In the genomic region with DNA sequence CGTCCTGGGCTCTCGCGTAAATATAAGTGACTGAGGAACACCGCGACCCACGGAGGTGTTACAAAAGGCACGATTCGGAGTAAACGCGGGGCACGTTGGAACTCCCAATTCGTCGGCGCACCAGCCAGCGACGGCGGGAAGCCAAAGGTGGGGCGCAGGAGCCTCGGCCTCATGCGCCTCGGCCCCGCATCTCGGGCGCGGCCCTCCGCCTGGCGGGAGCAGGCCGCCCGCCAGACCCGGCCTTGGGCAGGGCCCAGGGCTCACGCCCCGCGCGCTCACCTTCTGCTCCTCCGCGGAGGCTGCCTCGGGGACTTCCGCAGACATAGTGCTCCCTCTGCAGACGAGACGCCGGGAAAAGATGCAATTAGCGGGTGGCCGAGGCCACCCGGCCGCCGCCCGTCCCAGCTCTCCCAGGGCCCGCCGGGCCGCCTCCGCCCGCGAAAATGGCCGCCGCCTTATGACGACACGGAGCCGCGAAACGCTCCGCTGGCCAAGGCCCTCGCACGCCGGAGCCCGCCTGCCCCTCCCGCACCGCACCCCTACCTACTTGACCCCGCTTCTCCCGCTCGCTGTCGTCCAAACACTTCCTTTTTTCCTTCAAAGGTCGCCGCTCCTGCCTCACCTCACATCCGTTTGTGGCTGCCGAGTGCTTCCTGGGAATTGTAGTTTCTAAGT, we compare ENCODE assay signal across 1 cellular context.
A peak's percentile ranks its signal among the peaks of the same experiment; 100 is the strongest.
TF ChIP-seq lines count a peak whose summit lies in the region.

A gene with protein sequence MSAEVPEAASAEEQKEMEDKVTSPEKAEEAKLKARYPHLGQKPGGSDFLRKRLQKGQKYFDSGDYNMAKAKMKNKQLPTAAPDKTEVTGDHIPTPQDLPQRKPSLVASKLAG (minus strand): TSS at position 462 of the 675 bp plus-strand sequence. CDS start 138 bp downstream, at position 324.

TF ChIP-seq in HepG2, 621 proteins besides CTCF, POLR2A, EP300 and RAD21 (continued from another document and continues in another):
- TF ChIP-seq, protein P1, sequence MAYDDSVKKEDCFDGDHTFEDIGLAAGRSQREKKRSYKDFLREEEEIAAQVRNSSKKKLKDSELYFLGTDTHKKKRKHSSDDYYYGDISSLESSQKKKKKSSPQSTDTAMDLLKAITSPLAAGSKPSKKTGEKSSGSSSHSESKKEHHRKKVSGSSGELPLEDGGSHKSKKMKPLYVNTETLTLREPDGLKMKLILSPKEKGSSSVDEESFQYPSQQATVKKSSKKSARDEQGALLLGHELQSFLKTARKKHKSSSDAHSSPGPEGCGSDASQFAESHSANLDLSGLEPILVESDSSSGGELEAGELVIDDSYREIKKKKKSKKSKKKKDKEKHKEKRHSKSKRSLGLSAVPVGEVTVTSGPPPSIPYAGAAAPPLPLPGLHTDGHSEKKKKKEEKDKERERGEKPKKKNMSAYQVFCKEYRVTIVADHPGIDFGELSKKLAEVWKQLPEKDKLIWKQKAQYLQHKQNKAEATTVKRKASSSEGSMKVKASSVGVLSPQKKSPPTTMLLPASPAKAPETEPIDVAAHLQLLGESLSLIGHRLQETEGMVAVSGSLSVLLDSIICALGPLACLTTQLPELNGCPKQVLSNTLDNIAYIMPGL (CRISPR knock-in tag; IDR thresholded peaks at IDR 0.05; ENCODE audit: borderline replicate concordance in 1 of 2, low read depth in 1 of 2): peak; percentile 49 to 87; a peak in 3 of 4 replicates
- TF ChIP-seq ZMYM2 (CRISPR knock-in tag; IDR thresholded peaks at IDR 0.05) (peak; percentile 67), ZNF253 (CRISPR knock-in tag; IDR thresholded peaks at IDR 0.05; ENCODE audit: borderline replicate concordance) (0 out of 2 replicates have a peak, but pooled peaks have one; percentile 82), ZNF343 (CRISPR knock-in tag; IDR thresholded peaks at IDR 0.05) (no peak), ARNT2 (CRISPR knock-in tag; IDR thresholded peaks at IDR 0.05; ENCODE audit: low read depth) (peak; percentile 94), HDAC2 (CRISPR knock-in tag; IDR thresholded peaks at IDR 0.05) (peak; percentile 70), MTA3 (CRISPR knock-in tag; IDR thresholded peaks at IDR 0.05) (no peak), ZNF337 (CRISPR knock-in tag; IDR thresholded peaks at IDR 0.05; ENCODE audit: borderline replicate concordance, low read depth) (no peak), ZBTB46 (CRISPR knock-in tag; IDR thresholded peaks at IDR 0.05; ENCODE audit: borderline replicate concordance) (no peak), SMARCC2 (IDR thresholded peaks at IDR 0.05) (no peak), TAF1 (CRISPR knock-in tag; IDR thresholded peaks at IDR 0.05) (peak; percentile 67), EEA1 (CRISPR knock-in tag; IDR thresholded peaks at IDR 0.05; ENCODE audit: borderline replicate concordance) (peak; percentile 72; the same call in 1 of the 2 replicates), PHF5A (CRISPR knock-in tag; IDR thresholded peaks at IDR 0.05; ENCODE audit: low read depth, unreplicated experiment) (peak; percentile 83), ZNF605 (CRISPR knock-in tag; IDR thresholded peaks at IDR 0.05) (peak; percentile 40; the same call in 1 of the 2 replicates), ZBTB2 (CRISPR knock-in tag; IDR thresholded peaks at IDR 0.05; ENCODE audit: low read depth) (peak; percentile 79; the same call in 1 of the 2 replicates), DNMT1 (CRISPR knock-in tag; IDR thresholded peaks at IDR 0.05) (no peak), TEAD2 (CRISPR knock-in tag; IDR thresholded peaks at IDR 0.05) (peak; percentile 68; the same call in 1 of the 2 replicates), RELA (CRISPR knock-in tag; IDR thresholded peaks at IDR 0.05) (no peak), MTF2 (CRISPR knock-in tag; IDR thresholded peaks at IDR 0.05; ENCODE audit: borderline replicate concordance) (peak; percentile 89; the same call in 1 of the 2 replicates), ZBTB7B (CRISPR knock-in tag; IDR thresholded peaks at IDR 0.05) (0 out of 2 replicates have a peak, but pooled peaks have one; percentile 53)
- TF ChIP-seq, protein P2, sequence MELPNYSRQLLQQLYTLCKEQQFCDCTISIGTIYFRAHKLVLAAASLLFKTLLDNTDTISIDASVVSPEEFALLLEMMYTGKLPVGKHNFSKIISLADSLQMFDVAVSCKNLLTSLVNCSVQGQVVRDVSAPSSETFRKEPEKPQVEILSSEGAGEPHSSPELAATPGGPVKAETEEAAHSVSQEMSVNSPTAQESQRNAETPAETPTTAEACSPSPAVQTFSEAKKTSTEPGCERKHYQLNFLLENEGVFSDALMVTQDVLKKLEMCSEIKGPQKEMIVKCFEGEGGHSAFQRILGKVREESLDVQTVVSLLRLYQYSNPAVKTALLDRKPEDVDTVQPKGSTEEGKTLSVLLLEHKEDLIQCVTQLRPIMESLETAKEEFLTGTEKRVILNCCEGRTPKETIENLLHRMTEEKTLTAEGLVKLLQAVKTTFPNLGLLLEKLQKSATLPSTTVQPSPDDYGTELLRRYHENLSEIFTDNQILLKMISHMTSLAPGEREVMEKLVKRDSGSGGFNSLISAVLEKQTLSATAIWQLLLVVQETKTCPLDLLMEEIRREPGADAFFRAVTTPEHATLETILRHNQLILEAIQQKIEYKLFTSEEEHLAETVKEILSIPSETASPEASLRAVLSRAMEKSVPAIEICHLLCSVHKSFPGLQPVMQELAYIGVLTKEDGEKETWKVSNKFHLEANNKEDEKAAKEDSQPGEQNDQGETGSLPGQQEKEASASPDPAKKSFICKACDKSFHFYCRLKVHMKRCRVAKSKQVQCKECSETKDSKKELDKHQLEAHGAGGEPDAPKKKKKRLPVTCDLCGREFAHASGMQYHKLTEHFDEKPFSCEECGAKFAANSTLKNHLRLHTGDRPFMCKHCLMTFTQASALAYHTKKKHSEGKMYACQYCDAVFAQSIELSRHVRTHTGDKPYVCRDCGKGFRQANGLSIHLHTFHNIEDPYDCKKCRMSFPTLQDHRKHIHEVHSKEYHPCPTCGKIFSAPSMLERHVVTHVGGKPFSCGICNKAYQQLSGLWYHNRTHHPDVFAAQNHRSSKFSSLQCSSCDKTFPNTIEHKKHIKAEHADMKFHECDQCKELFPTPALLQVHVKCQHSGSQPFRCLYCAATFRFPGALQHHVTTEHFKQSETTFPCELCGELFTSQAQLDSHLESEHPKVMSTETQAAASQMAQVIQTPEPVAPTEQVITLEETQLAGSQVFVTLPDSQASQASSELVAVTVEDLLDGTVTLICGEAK (IDR thresholded peaks at IDR 0.05): peak; percentile 79
- TF ChIP-seq, protein P2 (CRISPR knock-in tag; IDR thresholded peaks at IDR 0.05): peak; percentile 86
- TF ChIP-seq, protein P3, sequence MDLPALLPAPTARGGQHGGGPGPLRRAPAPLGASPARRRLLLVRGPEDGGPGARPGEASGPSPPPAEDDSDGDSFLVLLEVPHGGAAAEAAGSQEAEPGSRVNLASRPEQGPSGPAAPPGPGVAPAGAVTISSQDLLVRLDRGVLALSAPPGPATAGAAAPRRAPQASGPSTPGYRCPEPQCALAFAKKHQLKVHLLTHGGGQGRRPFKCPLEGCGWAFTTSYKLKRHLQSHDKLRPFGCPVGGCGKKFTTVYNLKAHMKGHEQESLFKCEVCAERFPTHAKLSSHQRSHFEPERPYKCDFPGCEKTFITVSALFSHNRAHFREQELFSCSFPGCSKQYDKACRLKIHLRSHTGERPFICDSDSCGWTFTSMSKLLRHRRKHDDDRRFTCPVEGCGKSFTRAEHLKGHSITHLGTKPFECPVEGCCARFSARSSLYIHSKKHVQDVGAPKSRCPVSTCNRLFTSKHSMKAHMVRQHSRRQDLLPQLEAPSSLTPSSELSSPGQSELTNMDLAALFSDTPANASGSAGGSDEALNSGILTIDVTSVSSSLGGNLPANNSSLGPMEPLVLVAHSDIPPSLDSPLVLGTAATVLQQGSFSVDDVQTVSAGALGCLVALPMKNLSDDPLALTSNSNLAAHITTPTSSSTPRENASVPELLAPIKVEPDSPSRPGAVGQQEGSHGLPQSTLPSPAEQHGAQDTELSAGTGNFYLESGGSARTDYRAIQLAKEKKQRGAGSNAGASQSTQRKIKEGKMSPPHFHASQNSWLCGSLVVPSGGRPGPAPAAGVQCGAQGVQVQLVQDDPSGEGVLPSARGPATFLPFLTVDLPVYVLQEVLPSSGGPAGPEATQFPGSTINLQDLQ (CRISPR knock-in tag; IDR thresholded peaks at IDR 0.05): peak; percentile 94; the same call in 1 of the 2 replicates
- TF ChIP-seq, protein P4, sequence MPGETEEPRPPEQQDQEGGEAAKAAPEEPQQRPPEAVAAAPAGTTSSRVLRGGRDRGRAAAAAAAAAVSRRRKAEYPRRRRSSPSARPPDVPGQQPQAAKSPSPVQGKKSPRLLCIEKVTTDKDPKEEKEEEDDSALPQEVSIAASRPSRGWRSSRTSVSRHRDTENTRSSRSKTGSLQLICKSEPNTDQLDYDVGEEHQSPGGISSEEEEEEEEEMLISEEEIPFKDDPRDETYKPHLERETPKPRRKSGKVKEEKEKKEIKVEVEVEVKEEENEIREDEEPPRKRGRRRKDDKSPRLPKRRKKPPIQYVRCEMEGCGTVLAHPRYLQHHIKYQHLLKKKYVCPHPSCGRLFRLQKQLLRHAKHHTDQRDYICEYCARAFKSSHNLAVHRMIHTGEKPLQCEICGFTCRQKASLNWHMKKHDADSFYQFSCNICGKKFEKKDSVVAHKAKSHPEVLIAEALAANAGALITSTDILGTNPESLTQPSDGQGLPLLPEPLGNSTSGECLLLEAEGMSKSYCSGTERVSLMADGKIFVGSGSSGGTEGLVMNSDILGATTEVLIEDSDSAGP (CRISPR knock-in tag; IDR thresholded peaks at IDR 0.05; ENCODE audit: borderline replicate concordance): peak; percentile 93; the same call in 1 of the 2 replicates
- TF ChIP-seq, protein P5, sequence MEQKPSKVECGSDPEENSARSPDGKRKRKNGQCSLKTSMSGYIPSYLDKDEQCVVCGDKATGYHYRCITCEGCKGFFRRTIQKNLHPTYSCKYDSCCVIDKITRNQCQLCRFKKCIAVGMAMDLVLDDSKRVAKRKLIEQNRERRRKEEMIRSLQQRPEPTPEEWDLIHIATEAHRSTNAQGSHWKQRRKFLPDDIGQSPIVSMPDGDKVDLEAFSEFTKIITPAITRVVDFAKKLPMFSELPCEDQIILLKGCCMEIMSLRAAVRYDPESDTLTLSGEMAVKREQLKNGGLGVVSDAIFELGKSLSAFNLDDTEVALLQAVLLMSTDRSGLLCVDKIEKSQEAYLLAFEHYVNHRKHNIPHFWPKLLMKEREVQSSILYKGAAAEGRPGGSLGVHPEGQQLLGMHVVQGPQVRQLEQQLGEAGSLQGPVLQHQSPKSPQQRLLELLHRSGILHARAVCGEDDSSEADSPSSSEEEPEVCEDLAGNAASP (CRISPR knock-in tag; IDR thresholded peaks at IDR 0.05; ENCODE audit: borderline replicate concordance): peak; percentile 83
- TF ChIP-seq, protein P6, sequence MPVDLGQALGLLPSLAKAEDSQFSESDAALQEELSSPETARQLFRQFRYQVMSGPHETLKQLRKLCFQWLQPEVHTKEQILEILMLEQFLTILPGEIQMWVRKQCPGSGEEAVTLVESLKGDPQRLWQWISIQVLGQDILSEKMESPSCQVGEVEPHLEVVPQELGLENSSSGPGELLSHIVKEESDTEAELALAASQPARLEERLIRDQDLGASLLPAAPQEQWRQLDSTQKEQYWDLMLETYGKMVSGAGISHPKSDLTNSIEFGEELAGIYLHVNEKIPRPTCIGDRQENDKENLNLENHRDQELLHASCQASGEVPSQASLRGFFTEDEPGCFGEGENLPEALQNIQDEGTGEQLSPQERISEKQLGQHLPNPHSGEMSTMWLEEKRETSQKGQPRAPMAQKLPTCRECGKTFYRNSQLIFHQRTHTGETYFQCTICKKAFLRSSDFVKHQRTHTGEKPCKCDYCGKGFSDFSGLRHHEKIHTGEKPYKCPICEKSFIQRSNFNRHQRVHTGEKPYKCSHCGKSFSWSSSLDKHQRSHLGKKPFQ (CRISPR knock-in tag; IDR thresholded peaks at IDR 0.05; ENCODE audit: insufficient replicate concordance): peak; percentile 72
